In the genomic region with DNA sequence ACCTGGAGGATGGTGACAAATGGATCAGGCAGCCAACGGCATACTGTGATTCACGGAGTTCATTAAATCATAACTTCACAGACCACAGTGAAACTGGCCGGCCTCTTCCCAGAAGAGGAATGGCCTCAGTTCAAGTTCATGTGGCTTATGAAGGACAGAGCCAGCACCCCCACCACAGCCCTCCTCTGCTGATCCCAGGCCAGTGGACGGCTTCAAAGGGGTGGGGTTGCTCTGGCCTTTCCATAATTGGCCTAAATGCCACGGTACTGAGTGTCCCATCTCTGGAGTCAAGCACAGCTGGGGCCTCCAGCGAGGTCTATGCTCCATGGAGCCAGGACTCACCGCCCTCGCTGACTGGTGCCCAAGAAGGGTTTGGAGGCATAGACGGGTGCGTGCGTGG, we compare ENCODE assay signal across 19 cellular contexts. TPM values are rescaled to one million over a fixed set of nuclear protein-coding genes. Genes with fewer than 3 reads are reported as not detected.
"Had no signal": no experiment of that assay in that cellular context is flagged by ENCODE, and none has a peak within 500 bp of the region (broad histone marks: within the 10 kb centered on the region; RNA-seq: fewer than 3 reads in every experiment).

No MANE protein-coding gene starts in this region.

- DNase-seq: activated CD4-positive, alpha-beta T cell treated with anti-CD3 and anti-CD28 coated beads for 4 hours; activated naive CD4-positive, alpha-beta T cell treated with anti-CD3 and anti-CD28 coated beads for 36 hours; brain microvascular endothelial cell; kidney; lower lobe of right lung; midbrain; naive thymus-derived CD4-positive, alpha-beta T cell; psoas muscle; stimulated activated CD4-positive, alpha-beta T cell treated with anti-CD3 and anti-CD28 coated beads, Interleukin-15, amount 100 ng/mL, for 24 hours; stimulated activated CD4-positive, alpha-beta T cell treated with anti-CD3 and anti-CD28 coated beads, Interleukin-4, amount 100 ng/mL, for 24 hours; stimulated activated naive CD8-positive, alpha-beta T cell treated with anti-CD3 and anti-CD28 coated beads, Interleukin-15, amount 100 ng/mL, for 72 hours had no signal

- ATAC-seq: esophagus mucosa; lower lobe of right lung; naive thymus-derived CD4-positive, alpha-beta T cell; SK-N-SH treated with all-trans-retinoic acid at 6 μM for 48 hours had no signal

- H3K4me3 ChIP-seq: lower lobe of right lung, psoas muscle, thyroid gland had no signal

- H3K27ac ChIP-seq: brain microvascular endothelial cell, lower lobe of right lung, psoas muscle, thyroid gland had no signal

- H3K9me3 ChIP-seq: lower lobe of right lung, psoas muscle, thyroid gland had no signal

- H3K27me3 ChIP-seq: brain microvascular endothelial cell, thyroid gland had no signal

- H3K4me1 ChIP-seq: lower lobe of right lung, psoas muscle, thyroid gland had no signal

RNA-seq across cellular contexts. Expression of gene PABPN1L, which starts 31.1 kb away (rescaled TPM):
- total RNA-seq: activated naive CD4-positive, alpha-beta T cell treated with anti-CD3 and anti-CD28 coated beads for 36 hours; cerebellum; dermis microvascular lymphatic vessel endothelial cell; esophagus mucosa; frontal cortex; kidney; lower lobe of right lung; naive thymus-derived CD4-positive, alpha-beta T cell; psoas muscle; skeletal muscle tissue; T-helper 1 cell treated with Interleukin-12 subunit alpha and Interleukin-12 subunit beta and Interleukin-4 antibody, amounts not matched to agents 30 ng/mL and 1 ng/mL, for 36 hours; thyroid gland had no signal
- polyA plus RNA-seq: naive thymus-derived CD4-positive, alpha-beta T cell; psoas muscle had no signal
